ENCODE assay signal across 19 cellular contexts in the genomic region with DNA sequence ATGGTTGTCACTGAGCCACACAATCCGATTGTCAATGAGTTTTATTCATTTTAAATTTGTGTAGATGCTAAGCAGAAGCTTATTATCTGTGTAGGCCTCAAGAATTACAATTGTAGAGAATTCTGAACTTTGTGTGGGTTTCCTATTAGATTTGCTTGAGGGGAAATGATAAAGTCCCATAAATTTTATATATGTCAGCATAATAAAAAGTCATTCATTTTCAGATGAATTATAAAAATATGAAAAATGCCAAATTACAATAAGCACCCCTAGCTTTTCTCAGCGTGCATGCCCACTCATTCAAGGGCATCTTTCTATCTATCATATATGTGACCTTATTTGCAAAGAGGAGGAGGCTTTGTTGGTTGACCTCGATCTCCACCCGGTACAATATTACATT.
DNase-seq lines count a peak whose midpoint lies in the region; ATAC-seq, FAIRE-seq and TF ChIP-seq lines count a peak whose summit lies in the region.
"Had no signal": no experiment of that assay in that cellular context is flagged by ENCODE, and none has a peak within 500 bp of the region (broad histone marks: within the 10 kb centered on the region; RNA-seq: fewer than 3 reads in every experiment).

No MANE protein-coding gene starts in this region.

- no peak overlapping the region for H2AFZ ChIP-seq in IMR-90 (replicated peaks; ENCODE audit: low read length, poor library complexity)

- H2BK5ac ChIP-seq in IMR-90 (ENCODE audit: low read depth, low read length, poor library complexity, severe bottlenecking) = no peak overlapping the region

- in situ Hi-C loops in IMR-90 (cut with MboI; ENCODE audit: low sequenced_read_pairs) (no loop called here), Panc1 (cut with HindIII; ENCODE audit: low pct_unique_long_range_greater_than_20kb, low sequenced_read_pairs) (no loop called here)

- no peak overlapping the region for H3K9ac ChIP-seq in IMR-90 (ENCODE audit: low read depth, low read length)
- H3K9ac ChIP-seq: BLaER1 treated with 17β-estradiol and CSF1 and Interleukin-3, amounts not matched to agents 10 nM and 100 nM had no signal

- no peak overlapping the region for H2BK20ac ChIP-seq in IMR-90 (ENCODE audit: low read depth, low read length)

- H3K27ac ChIP-seq in A549 = no peak overlapping the region
- no peak overlapping the region for H3K27ac ChIP-seq in IMR-90 (ENCODE audit: insufficient read depth, low read length)
- H3K27ac ChIP-seq in Panc1 (ENCODE audit: low read length) = peak overlapping the region; percentile 48; the same call in 1 of the 2 replicates
- H3K27ac ChIP-seq: BLaER1 treated with 17β-estradiol and CSF1 and Interleukin-3, amounts not matched to agents 10 nM and 100 nM; C4-2B had no signal

- TF ChIP-seq RAD21 in A549 (conservative IDR thresholded peaks at IDR 0.05 in 1 of 2, IDR thresholded peaks at IDR 0.05 in 1 of 2) (no peak), IMR-90 (IDR thresholded peaks at IDR 0.05; ENCODE audit: low read length) (no peak)

- no peaks in the 10 kb centered on the region for H3K79me1 ChIP-seq in IMR-90 (ENCODE audit: low read depth in 1 of 2, low read length in 2 of 2)

- CTCF ChIA-PET in A549 (lab: Yijun Ruan, JAX) (no interaction called here), IMR-90 (lab: Yijun Ruan, JAX) (no interaction called here), Panc1 (lab: Charles Lee) (no interaction called here)

- H4K5ac ChIP-seq in IMR-90 (ENCODE audit: low read depth, low read length) = no peak overlapping the region

- H3K18ac ChIP-seq in IMR-90 (ENCODE audit: low read depth, low read length) = no peak overlapping the region

- H4K8ac ChIP-seq in IMR-90 (ENCODE audit: low read depth in 2 of 2, low read length in 2 of 2) = no peak overlapping the region

- H3K9me3 ChIP-seq in A549 (no peaks in the 10 kb centered on the region), IMR-90 (ENCODE audit: control insufficient read depth, insufficient read depth, low read length) (peaks cover 2% of the 10 kb centered on the region; the same call in 1 of the 2 replicates), Panc1 (ENCODE audit: control insufficient read depth, insufficient read depth, low read depth, low read length) (no peaks in the 10 kb centered on the region)
- H3K9me3 ChIP-seq: BLaER1 treated with 17β-estradiol and CSF1 and Interleukin-3, amounts not matched to agents 10 nM and 100 nM; Caco-2 had no signal

- H3K36me3 ChIP-seq in IMR-90 (ENCODE audit: control insufficient read depth, insufficient read depth, low read length) (no peaks in the 10 kb centered on the region), Panc1 (ENCODE audit: control insufficient read depth, insufficient read depth, low read length) (no peaks in the 10 kb centered on the region)
- H3K36me3 ChIP-seq: BLaER1 treated with 17β-estradiol and CSF1 and Interleukin-3, amounts not matched to agents 10 nM and 100 nM had no signal

- no peak for FAIRE-seq in A549 (lab: Jason Lieb, UNC)
- FAIRE-seq: A204.1, G401.6, GM12891, GM19239 had no signal

- dilution Hi-C loops in IMR-90 (cut with HindIII; ENCODE audit: low sequenced_read_pairs, unreplicated experiment) = no loop called here

- no peak for TF ChIP-seq POLR2A in A549 (IDR thresholded peaks at IDR 0.05; ENCODE audit: low read length)
- TF ChIP-seq POLR2A in IMR-90 (IDR thresholded peaks at IDR 0.05; ENCODE audit: low read depth, low read length) = no peak

- 35% methylated on average over 4 of the region's 4 CpGs for WGBS in A549 (ENCODE audit: missing lambda C conversion rate)
- WGBS in IMR-90 (ENCODE audit: extremely low coverage in 2 of 2, insufficient read length in 1 of 2), 2 experiments = no CpG with 5 or more reads among the region's 4 CpGs

- no peak overlapping the region for H2AK9ac ChIP-seq in IMR-90 (replicated peaks; ENCODE audit: low read depth, low read length, poor library complexity)

- H3K4me3 ChIP-seq in A549 = no peak overlapping the region
- H3K4me3 ChIP-seq in IMR-90 (ENCODE audit: insufficient read depth, low read depth, low read length) = no peak overlapping the region
- no peak overlapping the region for H3K4me3 ChIP-seq in Panc1 (ENCODE audit: low read depth in 2 of 2, low read length in 2 of 2)
- H3K4me3 ChIP-seq: BLaER1 treated with 17β-estradiol and CSF1 and Interleukin-3, amounts not matched to agents 10 nM and 100 nM had no signal

- DNase-seq in A549 (ENCODE audit: low read depth in 1 of 2, low spot score in 1 of 2) = no peak
- DNase-seq in IMR-90 = no peak
- no peak for DNase-seq in Panc1 (ENCODE audit: low read depth, low spot score)
- no peak for DNase-seq in NCI-H2171 (lab: John Stamatoyannopoulos, UW)
- DNase-seq in stimulated activated CD4-positive, alpha-beta T cell treated with anti-CD3 and anti-CD28 coated beads, Interleukin-4, amount 100 ng/mL, for 1 hour = no peak
- DNase-seq: 8988T; AML-193; Caco-2; Calu3; CD4-positive, alpha-beta T cell; CD8-positive, alpha-beta T cell; DMS79 treated with DMSO at 0.1 percent for 48 hours; GF-D8 had no signal

- no peak overlapping the region for H2BK120ac ChIP-seq in IMR-90 (ENCODE audit: low read depth, low read length)

- TF ChIP-seq CTCF in A549 (IDR thresholded peaks at IDR 0.05) = no peak
- no peak for TF ChIP-seq CTCF in IMR-90 (conservative IDR thresholded peaks at IDR 0.05; ENCODE audit: low read depth, low read length)
- no peak for TF ChIP-seq CTCF in Panc1 (IDR thresholded peaks at IDR 0.05)

- H2BK15ac ChIP-seq in IMR-90 (ENCODE audit: low read depth, low read length) = no peak overlapping the region

- H3K23ac ChIP-seq in IMR-90 (ENCODE audit: low read depth, low read length) = no peak overlapping the region

- no peak overlapping the region for H4K91ac ChIP-seq in IMR-90 (ENCODE audit: insufficient read depth, low read depth, low read length)

- no peak overlapping the region for H2AK5ac ChIP-seq in IMR-90 (ENCODE audit: low read depth, low read length)

- no peaks in the 10 kb centered on the region for H3K9me1 ChIP-seq in IMR-90 (ENCODE audit: insufficient read depth, low read length)

- no peak for TF ChIP-seq EP300 in A549 (IDR thresholded peaks at IDR 0.05)

- no peak overlapping the region for H3K4ac ChIP-seq in IMR-90 (ENCODE audit: low read depth, low read length)

- no peak overlapping the region for H3K14ac ChIP-seq in IMR-90 (replicated peaks; ENCODE audit: low read depth, low read length)

- H3K4me1 ChIP-seq in A549 (no peaks in the 10 kb centered on the region), IMR-90 (ENCODE audit: control insufficient read depth, insufficient read depth, low read length) (no peaks in the 10 kb centered on the region), Panc1 (ENCODE audit: control insufficient read depth, insufficient read depth, low read length) (no peaks in the 10 kb centered on the region)
- H3K4me1 ChIP-seq: BLaER1 treated with 17β-estradiol and CSF1 and Interleukin-3, amounts not matched to agents 10 nM and 100 nM; Caco-2 had no signal

- BruUV-seq in IMR-90 (replicated peaks; lab: Mats Ljungman, UMichigan) = no TSS peak
- BruUV-seq in Panc1 (replicated peaks; lab: Mats Ljungman, UMichigan) = no TSS peak

- POLR2A ChIA-PET in A549 (lab: Yijun Ruan, JAX) (no interaction called here), IMR-90 (lab: Charles Lee; ENCODE audit: unreplicated experiment) (no interaction called here), Panc1 (lab: Charles Lee) (no interaction called here)

- H3K4me2 ChIP-seq in A549 = no peak overlapping the region
- H3K4me2 ChIP-seq in IMR-90 (ENCODE audit: low read depth, low read length) = no peak overlapping the region
- H3K4me2 ChIP-seq: BLaER1 treated with 17β-estradiol and CSF1 and Interleukin-3, amounts not matched to agents 10 nM and 100 nM had no signal

- no peaks in the 10 kb centered on the region for H4K20me1 ChIP-seq in IMR-90 (ENCODE audit: insufficient read depth, low read length)
- H4K20me1 ChIP-seq: BLaER1 treated with 17β-estradiol and CSF1 and Interleukin-3, amounts not matched to agents 10 nM and 100 nM had no signal

- intact Hi-C loops in IMR-90 (cut with micrococcal nuclease) = no loop called here
- intact Hi-C loops in Panc1 (cut with micrococcal nuclease; ENCODE audit: unreplicated experiment) = no loop called here

- H3K27me3 ChIP-seq in IMR-90 (ENCODE audit: control insufficient read depth, insufficient read depth, low read length) = no peaks in the 10 kb centered on the region
- no peaks in the 10 kb centered on the region for H3K27me3 ChIP-seq in Panc1 (ENCODE audit: control insufficient read depth, insufficient read depth, low read length)
- H3K27me3 ChIP-seq: BLaER1 treated with 17β-estradiol and CSF1 and Interleukin-3, amounts not matched to agents 10 nM and 100 nM had no signal

- ATAC-seq in A549 = no peak
- ATAC-seq in IMR-90 (ENCODE audit: low read depth) = no peak
- no peak for ATAC-seq in Panc1
- ATAC-seq: CD8-positive, alpha-beta T cell had no signal

- H3K56ac ChIP-seq in IMR-90 (ENCODE audit: extremely low read depth, insufficient read depth, low read length) = no peak overlapping the region

TF ChIP-seq in A549, 52 proteins besides CTCF, POLR2A, EP300 and RAD21:
- TF ChIP-seq MAFK (IDR thresholded peaks at IDR 0.05; ENCODE audit: partially characterized antibody) = peak; percentile 42
- TF ChIP-seq NR3C1 (IDR thresholded peaks at IDR 0.05) = no peak
TF ChIP-seq in A549: peak in this region for 1.

TF ChIP-seq in IMR-90, 13 proteins besides CTCF, POLR2A, EP300 and RAD21:
- no peak for TF ChIP-seq MXI1 (IDR thresholded peaks at IDR 0.05; ENCODE audit: borderline replicate concordance, low read depth, low read length)
- TF ChIP-seq MAFK (IDR thresholded peaks at IDR 0.05; ENCODE audit: low read depth, low read length) = peak; percentile 43; the same call in 1 of the 2 replicates
